1 cellular context compared by ENCODE assay signal in the genomic region with DNA sequence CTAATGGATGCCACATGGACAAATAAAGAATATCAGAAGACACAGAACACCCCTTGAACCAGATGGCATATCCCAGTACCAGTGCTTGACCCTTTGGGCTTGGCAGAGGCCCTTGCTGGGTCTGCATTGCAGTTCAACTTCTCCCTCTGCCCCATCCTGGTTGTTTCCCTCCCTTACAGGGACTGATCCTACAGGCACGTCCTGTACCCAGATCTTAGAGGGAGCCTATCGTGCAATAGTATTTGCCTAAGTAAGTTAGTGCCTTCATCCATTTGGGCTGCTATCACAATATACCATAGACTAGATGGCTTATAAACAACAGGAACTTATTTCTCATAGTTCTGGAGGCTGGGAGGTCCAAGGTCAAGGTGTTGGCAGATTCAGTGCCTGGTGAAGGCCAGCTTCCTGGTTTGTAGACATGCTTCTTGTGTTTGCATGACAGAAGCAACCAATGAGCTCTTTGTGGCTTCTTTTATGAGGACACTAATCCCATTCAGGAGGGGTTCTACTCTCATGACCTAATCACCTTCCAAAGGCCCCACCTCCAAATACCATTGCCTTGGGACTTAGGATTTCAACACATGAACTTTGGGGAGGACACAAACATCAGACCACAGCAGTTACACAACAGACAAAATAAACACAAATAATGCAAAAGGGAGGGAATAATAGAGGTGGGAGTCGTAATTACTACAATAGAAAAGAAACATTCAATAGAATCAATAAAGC.
TF ChIP-seq lines count a peak whose summit lies in the region.

No MANE protein-coding gene starts in this region.

TF ChIP-seq in WTC11, 78 proteins besides CTCF, POLR2A, EP300 and RAD21 (continued from another document):
- TF ChIP-seq ATF2 (CRISPR knock-in tag; IDR thresholded peaks at IDR 0.05; ENCODE audit: borderline replicate concordance, low read depth) = no peak
TF ChIP-seq in WTC11: peak in this region for 0.
